Comparison of ENCODE assay signal across 1 cellular context in the genomic region with DNA sequence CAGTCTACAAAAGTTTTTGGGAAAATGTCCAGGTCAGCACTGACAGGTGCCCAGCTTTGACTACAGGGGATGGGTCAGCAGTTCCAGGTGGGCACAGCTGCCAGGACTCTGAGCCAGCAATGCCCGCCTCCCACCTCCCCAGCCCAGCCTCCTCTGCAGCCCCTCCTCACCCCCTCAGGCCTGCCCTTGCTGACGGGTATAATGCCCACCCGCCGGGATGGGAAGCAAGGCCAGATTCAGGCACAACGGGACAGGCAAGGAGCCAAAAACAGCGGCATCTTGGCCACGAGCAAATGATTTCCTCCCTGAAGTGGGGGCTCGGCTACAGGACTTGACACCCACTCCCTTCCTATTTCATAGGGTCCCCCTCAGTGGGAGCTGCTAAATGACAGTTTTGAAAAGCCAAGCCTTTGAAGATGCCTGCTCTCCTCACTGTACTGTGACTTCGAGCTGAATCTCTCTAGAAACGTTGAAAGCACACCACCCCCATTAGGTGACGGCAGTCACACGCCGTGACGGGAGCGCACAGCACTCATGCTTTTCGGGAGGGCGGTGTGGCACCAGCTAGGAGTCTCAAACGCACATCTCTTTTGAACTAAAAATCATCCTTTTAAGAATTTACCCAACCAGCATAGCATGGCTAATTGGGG.
TF ChIP-seq lines count a peak whose summit lies in the region.

No MANE protein-coding gene starts in this region.

TF ChIP-seq in WTC11, 78 proteins besides CTCF, POLR2A, EP300 and RAD21 (continued from another document):
- TF ChIP-seq, protein P1, sequence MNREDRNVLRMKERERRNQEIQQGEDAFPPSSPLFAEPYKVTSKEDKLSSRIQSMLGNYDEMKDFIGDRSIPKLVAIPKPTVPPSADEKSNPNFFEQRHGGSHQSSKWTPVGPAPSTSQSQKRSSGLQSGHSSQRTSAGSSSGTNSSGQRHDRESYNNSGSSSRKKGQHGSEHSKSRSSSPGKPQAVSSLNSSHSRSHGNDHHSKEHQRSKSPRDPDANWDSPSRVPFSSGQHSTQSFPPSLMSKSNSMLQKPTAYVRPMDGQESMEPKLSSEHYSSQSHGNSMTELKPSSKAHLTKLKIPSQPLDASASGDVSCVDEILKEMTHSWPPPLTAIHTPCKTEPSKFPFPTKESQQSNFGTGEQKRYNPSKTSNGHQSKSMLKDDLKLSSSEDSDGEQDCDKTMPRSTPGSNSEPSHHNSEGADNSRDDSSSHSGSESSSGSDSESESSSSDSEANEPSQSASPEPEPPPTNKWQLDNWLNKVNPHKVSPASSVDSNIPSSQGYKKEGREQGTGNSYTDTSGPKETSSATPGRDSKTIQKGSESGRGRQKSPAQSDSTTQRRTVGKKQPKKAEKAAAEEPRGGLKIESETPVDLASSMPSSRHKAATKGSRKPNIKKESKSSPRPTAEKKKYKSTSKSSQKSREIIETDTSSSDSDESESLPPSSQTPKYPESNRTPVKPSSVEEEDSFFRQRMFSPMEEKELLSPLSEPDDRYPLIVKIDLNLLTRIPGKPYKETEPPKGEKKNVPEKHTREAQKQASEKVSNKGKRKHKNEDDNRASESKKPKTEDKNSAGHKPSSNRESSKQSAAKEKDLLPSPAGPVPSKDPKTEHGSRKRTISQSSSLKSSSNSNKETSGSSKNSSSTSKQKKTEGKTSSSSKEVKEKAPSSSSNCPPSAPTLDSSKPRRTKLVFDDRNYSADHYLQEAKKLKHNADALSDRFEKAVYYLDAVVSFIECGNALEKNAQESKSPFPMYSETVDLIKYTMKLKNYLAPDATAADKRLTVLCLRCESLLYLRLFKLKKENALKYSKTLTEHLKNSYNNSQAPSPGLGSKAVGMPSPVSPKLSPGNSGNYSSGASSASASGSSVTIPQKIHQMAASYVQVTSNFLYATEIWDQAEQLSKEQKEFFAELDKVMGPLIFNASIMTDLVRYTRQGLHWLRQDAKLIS (CRISPR knock-in tag; IDR thresholded peaks at IDR 0.05; ENCODE audit: borderline replicate concordance) = no peak
- TF ChIP-seq EMX1 (CRISPR knock-in tag; IDR thresholded peaks at IDR 0.05) = no peak
- TF ChIP-seq JUN (CRISPR knock-in tag; IDR thresholded peaks at IDR 0.05) = no peak
- no peak for TF ChIP-seq OVOL2 (CRISPR knock-in tag; IDR thresholded peaks at IDR 0.05; ENCODE audit: borderline replicate concordance)
- TF ChIP-seq NFYB (CRISPR knock-in tag; conservative IDR thresholded peaks at IDR 0.05; ENCODE audit: low read depth) = no peak
- TF ChIP-seq, protein P2, sequence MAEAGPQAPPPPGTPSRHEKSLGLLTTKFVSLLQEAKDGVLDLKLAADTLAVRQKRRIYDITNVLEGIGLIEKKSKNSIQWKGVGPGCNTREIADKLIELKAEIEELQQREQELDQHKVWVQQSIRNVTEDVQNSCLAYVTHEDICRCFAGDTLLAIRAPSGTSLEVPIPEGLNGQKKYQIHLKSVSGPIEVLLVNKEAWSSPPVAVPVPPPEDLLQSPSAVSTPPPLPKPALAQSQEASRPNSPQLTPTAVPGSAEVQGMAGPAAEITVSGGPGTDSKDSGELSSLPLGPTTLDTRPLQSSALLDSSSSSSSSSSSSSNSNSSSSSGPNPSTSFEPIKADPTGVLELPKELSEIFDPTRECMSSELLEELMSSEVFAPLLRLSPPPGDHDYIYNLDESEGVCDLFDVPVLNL (CRISPR knock-in tag; IDR thresholded peaks at IDR 0.05; ENCODE audit: borderline replicate concordance, low read depth) = no peak
- TF ChIP-seq ETV6 (CRISPR knock-in tag; IDR thresholded peaks at IDR 0.05) = no peak
- no peak for TF ChIP-seq NR1H2 (CRISPR knock-in tag; IDR thresholded peaks at IDR 0.05)
- TF ChIP-seq ESRRA (CRISPR knock-in tag; IDR thresholded peaks at IDR 0.05; ENCODE audit: borderline replicate concordance) = no peak
- TF ChIP-seq, protein P3, sequence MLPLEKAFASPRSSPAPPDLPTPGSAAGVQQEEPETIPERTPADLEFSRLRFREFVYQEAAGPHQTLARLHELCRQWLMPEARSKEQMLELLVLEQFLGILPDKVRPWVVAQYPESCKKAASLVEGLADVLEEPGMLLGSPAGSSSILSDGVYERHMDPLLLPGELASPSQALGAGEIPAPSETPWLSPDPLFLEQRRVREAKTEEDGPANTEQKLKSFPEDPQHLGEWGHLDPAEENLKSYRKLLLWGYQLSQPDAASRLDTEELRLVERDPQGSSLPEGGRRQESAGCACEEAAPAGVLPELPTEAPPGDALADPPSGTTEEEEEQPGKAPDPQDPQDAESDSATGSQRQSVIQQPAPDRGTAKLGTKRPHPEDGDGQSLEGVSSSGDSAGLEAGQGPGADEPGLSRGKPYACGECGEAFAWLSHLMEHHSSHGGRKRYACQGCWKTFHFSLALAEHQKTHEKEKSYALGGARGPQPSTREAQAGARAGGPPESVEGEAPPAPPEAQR (CRISPR knock-in tag; IDR thresholded peaks at IDR 0.05) = no peak
- no peak for TF ChIP-seq HMGA2 (CRISPR knock-in tag; IDR thresholded peaks at IDR 0.05)
